In the genomic region with DNA sequence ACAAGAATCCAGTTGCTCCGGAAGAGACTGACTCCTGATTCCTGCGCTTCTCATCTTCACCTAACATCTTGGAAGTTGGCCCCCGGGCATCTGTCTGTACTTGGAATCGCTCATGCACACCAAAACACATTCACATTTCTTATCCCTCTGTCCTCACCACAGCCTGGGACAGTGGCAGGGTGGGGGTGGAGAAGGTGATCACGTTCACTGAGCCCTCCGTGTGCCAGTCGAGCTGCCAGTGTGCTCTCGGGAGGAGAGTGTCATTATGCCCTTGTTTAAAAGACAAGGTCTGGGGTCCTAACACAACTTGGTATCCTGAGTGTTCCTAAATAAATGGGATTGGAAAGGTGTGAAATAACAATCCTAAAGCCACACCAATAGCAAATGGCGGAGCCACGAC, we compare ENCODE assay signal across 16 cellular contexts. TPM values are rescaled to one million over a fixed set of nuclear protein-coding genes. Genes with fewer than 3 reads are reported as not detected.
DNase-seq lines count a peak whose midpoint lies in the region; ATAC-seq, FAIRE-seq and TF ChIP-seq lines count a peak whose summit lies in the region.
"Had no signal": no experiment of that assay in that cellular context is flagged by ENCODE, and none has a peak within 500 bp of the region (broad histone marks: within the 10 kb centered on the region; RNA-seq: fewer than 3 reads in every experiment).

No MANE protein-coding gene starts in this region.

- H3K79me2 ChIP-seq in K562 (ENCODE audit: control insufficient read depth, insufficient read depth, low read length): peaks cover 98% of the 10 kb centered on the region

- no peak overlapping the region for H3K4me3 ChIP-seq in cardiac muscle cell
- H3K4me3 ChIP-seq in left ventricle myocardium inferior: no peak overlapping the region
- no peak overlapping the region for H3K4me3 ChIP-seq in K562
- H3K4me3 ChIP-seq: A549, GM23248 had no signal

- intact Hi-C loops in left ventricle myocardium inferior (cut with micrococcal nuclease): no loop called here
- intact Hi-C loops in K562 (cut with micrococcal nuclease): no loop called here
- intact Hi-C loops in posterior vena cava (cut with DNase I): no loop called here

- 71% methylated on average over 10 of the region's 10 CpGs for WGBS in K562 (ENCODE audit: insufficient coverage, low coverage, missing lambda C conversion rate)

- POLR2A ChIA-PET in K562 (lab: Yijun Ruan, JAX): interaction anchor here (1.4 to 1.7 kb wide), 2 partner anchors 8 to 11 kb away, joined by 10 read pairs; no protein-coding TSS in a partner anchor

- H2AFZ ChIP-seq in K562 (ENCODE audit: low read depth, low read length): no peak overlapping the region
- H2AFZ ChIP-seq: GM23248 had no signal

- TF ChIP-seq CTCF in cardiac muscle cell (IDR thresholded peaks at IDR 0.05; ENCODE audit: low read depth, low read length): no peak
- TF ChIP-seq CTCF in left ventricle myocardium inferior (IDR thresholded peaks at IDR 0.05; ENCODE audit: borderline replicate concordance): no peak
- TF ChIP-seq CTCF in K562 (IDR thresholded peaks at IDR 0.05 in 2 of 3, conservative IDR thresholded peaks at IDR 0.05 in 1 of 3; ENCODE audit: insufficient read depth in 2 of 3, low read depth in 1 of 3, low read length in 3 of 3): no peak

- in situ Hi-C loops in K562 (cut with MboI): no loop called here

- H3K27ac ChIP-seq in cardiac muscle cell (peak overlapping the region; percentile 35), left ventricle myocardium inferior (replicated peaks) (no peak overlapping the region), K562 (ENCODE audit: extremely low read depth, low read depth, low read length) (peak overlapping the region; percentile 78)
- H3K27ac ChIP-seq: A549, GM23248, HL-60 had no signal

- DNase-seq in cardiac muscle cell (ENCODE audit: low read depth in 1 of 2, low spot score in 1 of 2): no peak
- DNase-seq in left ventricle myocardium inferior: no peak
- no peak for DNase-seq in K562 (ENCODE audit: extremely low read depth in 1 of 4, low spot score in 3 of 4)
- peak; percentile 67 for DNase-seq in mesenteric fat pad (ENCODE audit: low spot score)
- DNase-seq in posterior vena cava (ENCODE audit: low spot score): peak; percentile 28
- DNase-seq in hippocampal formation (lab: John Stamatoyannopoulos, UW): no peak
- DNase-seq in NOMO-1 treated with dmso at 0.1 percent for 144 hours (lab: John Stamatoyannopoulos, UW; ENCODE audit: unreplicated experiment): no peak
- DNase-seq: BE2C, Calu3, DMS 273 treated with DMSO at 0.1 percent for 48 hours, GM23248 had no signal

- no peak for ATAC-seq in K562
- ATAC-seq: HCT116 had no signal

- H3K4me1 ChIP-seq in cardiac muscle cell (ENCODE audit: low read depth): peaks cover 7% of the 10 kb centered on the region
- H3K4me1 ChIP-seq in left ventricle myocardium inferior: peaks cover 66% of the 10 kb centered on the region
- H3K4me1 ChIP-seq in K562 (replicated peaks in 1 of 2; ENCODE audit: control insufficient read depth in 2 of 2, insufficient read depth in 2 of 2, low read length in 2 of 2): peaks cover 52 to 72% of the 10 kb centered on the region in 2 experiments
- H3K4me1 ChIP-seq: A549, BE2C had no signal

- H3K36me3 ChIP-seq in cardiac muscle cell (no peaks in the 10 kb centered on the region), left ventricle myocardium inferior (peaks cover 9% of the 10 kb centered on the region), K562 (ENCODE audit: control insufficient read depth, insufficient read depth, low read length) (peaks cover 85% of the 10 kb centered on the region)
- H3K36me3 ChIP-seq: BE2C had no signal

- TF ChIP-seq RAD21 in K562 (CRISPR knock-in tag; conservative IDR thresholded peaks at IDR 0.05 in 1 of 2, IDR thresholded peaks at IDR 0.05 in 1 of 2): no peak

- peak overlapping the region in 1 of 2 experiments; percentile 5; a peak in 2 of 4 replicates for H3K9ac ChIP-seq in K562 (ENCODE audit: insufficient read depth in 1 of 2, low read depth in 2 of 2, low read length in 2 of 2)
- H3K9ac ChIP-seq: GM23248 had no signal

- TF ChIP-seq EP300 in K562 (IDR thresholded peaks at IDR 0.05; ENCODE audit: low read length): no peak

- H3K9me1 ChIP-seq in K562 (ENCODE audit: control insufficient read depth, insufficient read depth, low read length): peaks cover 5% of the 10 kb centered on the region

- no TSS peak for BruUV-seq in K562 (replicated peaks; lab: Mats Ljungman, UMichigan)

- peaks cover 27% of the 10 kb centered on the region for H4K20me1 ChIP-seq in K562 (replicated peaks; ENCODE audit: control insufficient read depth, insufficient read depth, low read length)

- no peaks in the 10 kb centered on the region for H3K27me3 ChIP-seq in cardiac muscle cell
- no peaks in the 10 kb centered on the region for H3K27me3 ChIP-seq in left ventricle myocardium inferior (ENCODE audit: low read depth)
- no peaks in the 10 kb centered on the region for H3K27me3 ChIP-seq in K562 (ENCODE audit: control insufficient read depth in 2 of 2, insufficient read depth in 2 of 2, low read length in 2 of 2)
- H3K27me3 ChIP-seq: BE2C had no signal

- H3K9me3 ChIP-seq in cardiac muscle cell (ENCODE audit: low read depth) (no peaks in the 10 kb centered on the region), left ventricle myocardium inferior (replicated peaks) (peaks cover 15% of the 10 kb centered on the region), K562 (replicated peaks; ENCODE audit: control insufficient read depth, insufficient read depth, low read depth, low read length) (peaks cover 17% of the 10 kb centered on the region)
- H3K9me3 ChIP-seq: BE2C had no signal

- CTCF ChIA-PET in K562 (lab: Yijun Ruan, JAX; ENCODE audit: low intra/inter-chr PET ratio): no interaction called here

- no peak for TF ChIP-seq POLR2A in K562 (conservative IDR thresholded peaks at IDR 0.05)

- peak overlapping the region; percentile 67 for H3K4me2 ChIP-seq in K562 (ENCODE audit: insufficient read depth, low read length)
- H3K4me2 ChIP-seq: A549 had no signal

- FAIRE-seq in K562 (lab: Jason Lieb, UNC): no peak
- FAIRE-seq: A549, GM12891, H54 had no signal

TF ChIP-seq in K562, 482 proteins besides CTCF, POLR2A, EP300 and RAD21:
- TF ChIP-seq SRSF9 (IDR thresholded peaks at IDR 0.05; ENCODE audit: borderline replicate concordance, low read depth, low read length): no peak
- TF ChIP-seq, protein P1, sequence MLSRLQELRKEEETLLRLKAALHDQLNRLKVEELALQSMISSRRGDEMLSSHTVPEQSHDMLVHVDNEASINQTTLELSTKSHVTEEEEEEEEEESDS (CRISPR knock-in tag; IDR thresholded peaks at IDR 0.05): no peak
- no peak for TF ChIP-seq DIDO1 (tag; IDR thresholded peaks at IDR 0.05; ENCODE audit: low read depth)
- no peak for TF ChIP-seq TCF7L2 (IDR thresholded peaks at IDR 0.05; ENCODE audit: low read depth, low read length)
- TF ChIP-seq ZNF57 (CRISPR knock-in tag; IDR thresholded peaks at IDR 0.05): no peak
- no peak for TF ChIP-seq SIN3A (IDR thresholded peaks at IDR 0.05; ENCODE audit: borderline replicate concordance in 2 of 2, control insufficient read depth in 1 of 2, low read depth in 2 of 2, low read length in 2 of 2)
- TF ChIP-seq, protein P2, sequence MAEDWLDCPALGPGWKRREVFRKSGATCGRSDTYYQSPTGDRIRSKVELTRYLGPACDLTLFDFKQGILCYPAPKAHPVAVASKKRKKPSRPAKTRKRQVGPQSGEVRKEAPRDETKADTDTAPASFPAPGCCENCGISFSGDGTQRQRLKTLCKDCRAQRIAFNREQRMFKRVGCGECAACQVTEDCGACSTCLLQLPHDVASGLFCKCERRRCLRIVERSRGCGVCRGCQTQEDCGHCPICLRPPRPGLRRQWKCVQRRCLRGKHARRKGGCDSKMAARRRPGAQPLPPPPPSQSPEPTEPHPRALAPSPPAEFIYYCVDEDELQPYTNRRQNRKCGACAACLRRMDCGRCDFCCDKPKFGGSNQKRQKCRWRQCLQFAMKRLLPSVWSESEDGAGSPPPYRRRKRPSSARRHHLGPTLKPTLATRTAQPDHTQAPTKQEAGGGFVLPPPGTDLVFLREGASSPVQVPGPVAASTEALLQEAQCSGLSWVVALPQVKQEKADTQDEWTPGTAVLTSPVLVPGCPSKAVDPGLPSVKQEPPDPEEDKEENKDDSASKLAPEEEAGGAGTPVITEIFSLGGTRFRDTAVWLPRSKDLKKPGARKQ (CRISPR knock-in tag; IDR thresholded peaks at IDR 0.05): no peak
- TF ChIP-seq, protein P3, sequence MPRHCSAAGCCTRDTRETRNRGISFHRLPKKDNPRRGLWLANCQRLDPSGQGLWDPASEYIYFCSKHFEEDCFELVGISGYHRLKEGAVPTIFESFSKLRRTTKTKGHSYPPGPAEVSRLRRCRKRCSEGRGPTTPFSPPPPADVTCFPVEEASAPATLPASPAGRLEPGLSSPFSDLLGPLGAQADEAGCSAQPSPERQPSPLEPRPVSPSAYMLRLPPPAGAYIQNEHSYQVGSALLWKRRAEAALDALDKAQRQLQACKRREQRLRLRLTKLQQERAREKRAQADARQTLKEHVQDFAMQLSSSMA (CRISPR knock-in tag; IDR thresholded peaks at IDR 0.05): no peak
TF ChIP-seq in K562: peak in this region for 0.

RNA-seq across cellular contexts. Expression of a gene that starts 17.3 kb away (rescaled TPM):
- total RNA-seq in cardiac muscle cell (45.6 and 53.8 TPM in 2 replicates), left ventricle myocardium inferior (98.8 TPM), K562 (2014; rRNA removed) (282 and 367 TPM in 2 replicates), K562 (2014; rRNA removed; fragmentation: Illumina TruSeq; extraction: Trizol) (121 and 155 TPM in 2 replicates), K562 (2015; rRNA removed; fragmentation: Illumina TruSeq; extraction: Trizol) (174 and 181 TPM in 2 replicates), K562 (2021) (194 and 210 TPM in 2 replicates), mesenteric fat pad (175 TPM), posterior vena cava (100 to 1,000 TPM; 107 to 115 TPM)
- polyA plus RNA-seq in cardiac muscle cell (69.7 and 74.1 TPM in 2 replicates), K562 (2011; rRNA removed) (241 and 252 TPM in 2 replicates), K562 (2014; fragmentation: Illumina TruSeq; extraction: Trizol) (202 and 211 TPM in 2 replicates), K562 (2014; fragmentation: Nextera tagmentation; extraction: Ambion mirVana) (10 to 100 TPM; 50.6 to 53.7 TPM), K562 (2014; rRNA removed) (229 and 299 TPM in 2 replicates)
- 120 and 158 TPM in 2 replicates for total RNA-seq in K562 (2011; cell fraction: chromatin; rRNA removed; ENCODE audit: low replicate concordance)
- 166 and 169 TPM in 2 replicates for total RNA-seq in K562 (2011; cell fraction: nucleolus; rRNA removed)
- total RNA-seq in K562 (2011; cell fraction: nucleoplasm; rRNA removed): 154 and 197 TPM in 2 replicates
- 439 and 540 TPM in 2 replicates for polyA plus RNA-seq in K562 (2011; cell fraction: cytosol; rRNA removed)
- polyA plus RNA-seq in K562 (2011; cell fraction: nucleus; rRNA removed): 132 and 178 TPM in 2 replicates
- polyA plus RNA-seq in K562 (2012): 183 and 349 TPM in 2 replicates
- polyA minus RNA-seq in K562 (2011; rRNA and poly(A)+ RNA removed): 144 and 198 TPM in 2 replicates
- polyA minus RNA-seq in K562 (2011; cell fraction: cytosol; rRNA and poly(A)+ RNA removed): 95.9 and 113 TPM in 2 replicates
- 29.8 and 52.5 TPM in 2 replicates for polyA minus RNA-seq in K562 (2011; cell fraction: nucleus; rRNA and poly(A)+ RNA removed)
- total RNA-seq: Calu3 had no signal
- polyA plus RNA-seq: A549 had no signal

Comparison
In these comparisons a context has a peak if more than half of its experiments do, and no peak if none do; other contexts are left out.
1. DNase-seq: peak in mesenteric fat pad (single experiment) and posterior vena cava (single experiment); none in cardiac muscle cell (0 of 2), left ventricle myocardium inferior (single experiment), K562 (0 of 4), hippocampal formation (0 of 2) and NOMO-1 treated with dmso at 0.1 percent for 144 hours (single experiment).